In the genomic region with DNA sequence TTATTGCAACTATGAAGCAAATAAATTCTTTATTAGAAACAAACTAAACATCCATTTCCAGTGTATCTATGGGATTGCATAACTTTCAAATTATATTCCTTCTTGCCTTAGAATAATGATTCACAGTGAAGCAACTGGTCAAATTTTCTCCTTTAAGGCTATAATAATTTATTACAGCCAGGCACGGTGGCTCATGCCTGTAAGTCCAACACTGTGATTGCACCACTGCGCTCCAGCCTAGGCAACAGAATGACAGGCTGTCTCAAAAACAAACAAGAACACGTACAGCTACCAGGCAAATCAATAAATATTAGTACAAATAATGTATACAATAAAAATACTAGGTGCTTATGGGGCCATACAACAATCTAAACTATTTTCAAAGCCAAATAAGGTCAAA, we compare ENCODE assay signal across 12 cellular contexts.
A peak's percentile ranks its signal among the peaks of the same experiment; 100 is the strongest.
DNase-seq lines count a peak whose midpoint lies in the region; ATAC-seq, FAIRE-seq and TF ChIP-seq lines count a peak whose summit lies in the region.
"Had no signal": no experiment of that assay in that cellular context is flagged by ENCODE, and none has a peak within 500 bp of the region (broad histone marks: within the 10 kb centered on the region; RNA-seq: fewer than 3 reads in every experiment).

No MANE protein-coding gene starts in this region.

- TF ChIP-seq RAD21 in HepG2 (CRISPR knock-in tag; IDR thresholded peaks at IDR 0.05) = no peak

- DNase-seq in HepG2 (ENCODE audit: low spot score) = no peak
- DNase-seq in right lobe of liver = no peak
- DNase-seq in fibroblast of mammary gland (ENCODE audit: low read depth) = peak; percentile 15
- DNase-seq in psoas muscle = no peak
- no peak for DNase-seq in left lung
- DNase-seq in left ventricle myocardium superior = no peak
- DNase-seq: CD8-positive, alpha-beta T cell; COR-L47; DND-41; GF-D8 had no signal

- no peak overlapping the region for H3K9ac ChIP-seq in HepG2 (ENCODE audit: insufficient read depth, low read depth, low read length)

- H3K4me2 ChIP-seq in HepG2 (ENCODE audit: low read depth, low read length) = no peak overlapping the region

- TF ChIP-seq EP300 in HepG2 (IDR thresholded peaks at IDR 0.05; ENCODE audit: low read depth in 2 of 2, low read length in 2 of 2) = no peak
- no peak for TF ChIP-seq EP300 in HepG2 (CRISPR knock-in tag; IDR thresholded peaks at IDR 0.05; ENCODE audit: borderline replicate concordance)

- TF ChIP-seq CTCF in HepG2 (CRISPR knock-in tag; IDR thresholded peaks at IDR 0.05) (no peak), right lobe of liver (IDR thresholded peaks at IDR 0.05) (no peak), fibroblast of mammary gland (conservative IDR thresholded peaks at IDR 0.05; ENCODE audit: control insufficient read depth, insufficient read depth, low read depth, low read length) (no peak), psoas muscle (IDR thresholded peaks at IDR 0.05) (no peak), left lung (IDR thresholded peaks at IDR 0.05) (no peak)

- in situ Hi-C loops in HepG2 (cut with HindIII; ENCODE audit: extremely low pct_ligation_motif_present, low pct_unique_long_range_greater_than_20kb) = no loop called here

- ATAC-seq in HepG2 (no peak), right lobe of liver (no peak), psoas muscle (peak in 2 of 4 donors; percentile 49 to 54), left lung (no peak), GM21526 (IDR thresholded peaks at IDR 0.05; ENCODE audit: low FRiP score, unreplicated experiment) (no peak), left ventricle myocardium superior (no peak)
- ATAC-seq: CD8-positive, alpha-beta T cell had no signal

- H3K27me3 ChIP-seq in HepG2 (ENCODE audit: control insufficient read depth in 1 of 2, insufficient read depth in 2 of 2, low read length in 2 of 2) (no peaks in the 10 kb centered on the region), right lobe of liver (no peaks in the 10 kb centered on the region), psoas muscle (ENCODE audit: insufficient read depth in 3 of 3, low read length in 2 of 3) (no peaks in the 10 kb centered on the region), left lung (no peaks in the 10 kb centered on the region)

- WGBS in HepG2 (ENCODE audit: low lambda C conversion rate) = 3% methylated on average over 3 of the region's 3 CpGs
- WGBS in right lobe of liver (ENCODE audit: insufficient coverage, low coverage, low lambda C conversion rate, missing lambda C conversion rate) = 32% methylated on average over 3 of the region's 3 CpGs
- WGBS in psoas muscle, 3 donors = 48 to 59% (median 59%) methylated on average over 3 of the region's 3 CpGs

- H3K27ac ChIP-seq in HepG2 (ENCODE audit: extremely low read length, insufficient read depth, low read length) (no peak overlapping the region), right lobe of liver (no peak overlapping the region), psoas muscle (no peak overlapping the region), left lung (no peak overlapping the region)
- H3K27ac ChIP-seq: 22Rv1 had no signal

- H4K20me1 ChIP-seq in HepG2 (ENCODE audit: insufficient read depth, low read length) = no peaks in the 10 kb centered on the region

- no peak for TF ChIP-seq POLR2A in HepG2 (IDR thresholded peaks at IDR 0.05; ENCODE audit: insufficient read depth in 1 of 2, low read depth in 2 of 2, low read length in 2 of 2)
- TF ChIP-seq POLR2A in right lobe of liver (IDR thresholded peaks at IDR 0.05) = no peak

- H2AFZ ChIP-seq in HepG2 (ENCODE audit: low read length) = no peak overlapping the region

- intact Hi-C loops in HepG2 (cut with micrococcal nuclease; ENCODE audit: unreplicated experiment) = no loop called here
- intact Hi-C loops in right lobe of liver (cut with DNase I) = no loop called here
- intact Hi-C loops in psoas muscle (cut with DNase I) = no loop called here
- intact Hi-C loops in left lung (cut with DNase I) = no loop called here
- intact Hi-C loops in left ventricle myocardium superior (cut with micrococcal nuclease) = no loop called here

- no peak overlapping the region for H3K4me3 ChIP-seq in HepG2 (replicated peaks in 1 of 3; ENCODE audit: insufficient read depth in 1 of 3, low read depth in 2 of 3, low read length in 3 of 3)
- H3K4me3 ChIP-seq in right lobe of liver = no peak overlapping the region
- H3K4me3 ChIP-seq in fibroblast of mammary gland (ENCODE audit: control insufficient read depth, low read depth, low read length) = no peak overlapping the region
- H3K4me3 ChIP-seq in psoas muscle = peak overlapping the region; percentile 46
- H3K4me3 ChIP-seq in left lung = no peak overlapping the region

- H3K4me1 ChIP-seq in HepG2 (ENCODE audit: insufficient read depth, low read length) (peaks cover 6% of the 10 kb centered on the region; the same call in 1 of the 2 replicates), right lobe of liver (no peaks in the 10 kb centered on the region), psoas muscle (no peaks in the 10 kb centered on the region), left lung (no peaks in the 10 kb centered on the region)

- no peak for FAIRE-seq in HepG2 (lab: Jason Lieb, UNC)

- no peaks in the 10 kb centered on the region for H3K79me2 ChIP-seq in HepG2 (ENCODE audit: insufficient read depth, low read length)

- no peaks in the 10 kb centered on the region for H3K9me3 ChIP-seq in HepG2 (ENCODE audit: low read length)
- H3K9me3 ChIP-seq in right lobe of liver = no peaks in the 10 kb centered on the region
- H3K9me3 ChIP-seq in psoas muscle = no peaks in the 10 kb centered on the region
- no peaks in the 10 kb centered on the region for H3K9me3 ChIP-seq in left lung

- POLR2A ChIA-PET in HepG2 (lab: Yijun Ruan, JAX) = no interaction called here

- H3K36me3 ChIP-seq in HepG2 (replicated peaks in 1 of 2; ENCODE audit: control insufficient read depth in 1 of 2, insufficient read depth in 2 of 2, low read length in 2 of 2) (no peaks in the 10 kb centered on the region), right lobe of liver (no peaks in the 10 kb centered on the region), psoas muscle (ENCODE audit: insufficient read depth in 1 of 2, low read depth in 1 of 2) (no peaks in the 10 kb centered on the region), left lung (no peaks in the 10 kb centered on the region)

- CTCF ChIA-PET in HepG2 (lab: Yijun Ruan, JAX; ENCODE audit: low intra/inter-chr PET ratio, low total read pairs) = no interaction called here

- BruUV-seq in HepG2 (replicated peaks; lab: Mats Ljungman, UMichigan) = no TSS peak

TF ChIP-seq in HepG2, 621 proteins besides CTCF, POLR2A, EP300 and RAD21:
- TF ChIP-seq CEBPB (IDR thresholded peaks at IDR 0.05; ENCODE audit: borderline replicate concordance, low read depth, low read length) (peak; percentile 2; the same call in 1 of the 2 replicates), SNAI1 (CRISPR knock-in tag; IDR thresholded peaks at IDR 0.05; ENCODE audit: borderline replicate concordance) (no peak), YEATS2 (CRISPR knock-in tag; IDR thresholded peaks at IDR 0.05; ENCODE audit: borderline replicate concordance) (no peak)
